In genomic region chr1:21816602-21817302, GRCh38 we compare ENCODE assay signal across 13 cellular contexts. TPM values are rescaled to one million over a fixed set of nuclear protein-coding genes. Genes with fewer than 3 reads are reported as not detected.
DNase-seq lines count a peak whose midpoint lies in the region; ATAC-seq and TF ChIP-seq lines count a peak whose summit lies in the region.
"Had no signal": no experiment of that assay in that cellular context is flagged by ENCODE, and none has a peak within 500 bp of the region (broad histone marks: within the 10 kb centered on the region; RNA-seq: fewer than 3 reads in every experiment).

No MANE protein-coding gene starts in this region.

- no CpG with 5 or more reads among the region's 8 CpGs for WGBS in trophoblast cell (ENCODE audit: extremely low coverage, insufficient coverage, insufficient read length)

- H4K91ac ChIP-seq in trophoblast cell (ENCODE audit: low read depth, low read length) = no peak overlapping the region

- H2AK5ac ChIP-seq in trophoblast cell (ENCODE audit: low read length) = no peak overlapping the region

- no peak overlapping the region for H3K27ac ChIP-seq in trophoblast cell (ENCODE audit: low read depth, low read length)
- H3K27ac ChIP-seq: gastrocnemius medialis, uterus had no signal

- no peaks in the 10 kb centered on the region for H3K79me2 ChIP-seq in trophoblast cell (ENCODE audit: control insufficient read depth, insufficient read depth, low read length, poor library complexity)

- H4K12ac ChIP-seq in trophoblast cell (ENCODE audit: low read depth, low read length) = no peak overlapping the region

- no peak overlapping the region for H2AFZ ChIP-seq in trophoblast cell (ENCODE audit: insufficient read depth, low read length, poor library complexity)

- ATAC-seq in GM21515 (IDR thresholded peaks at IDR 0.05; ENCODE audit: unreplicated experiment) (no peak), GM21360 (IDR thresholded peaks at IDR 0.05; ENCODE audit: unreplicated experiment) (no peak)
- ATAC-seq: activated CD4-positive, alpha-beta T cell treated with anti-CD3 and anti-CD28 coated beads for 36 hours; gastrocnemius medialis had no signal

- H3K4me3 ChIP-seq in epithelial cell of esophagus (ENCODE audit: low read length) = no peak overlapping the region
- no peak overlapping the region for H3K4me3 ChIP-seq in trophoblast cell (ENCODE audit: low read depth, low read length)
- H3K4me3 ChIP-seq: gastrocnemius medialis, Peyer's patch, uterus had no signal

- peaks cover 10 to 13% of the 10 kb centered on the region in 2 experiments for H3K36me3 ChIP-seq in trophoblast cell (ENCODE audit: control insufficient read depth in 1 of 2, insufficient read depth in 2 of 2, low read length in 2 of 2)
- H3K36me3 ChIP-seq: gastrocnemius medialis, Peyer's patch, uterus had no signal

- H3K4ac ChIP-seq in trophoblast cell (ENCODE audit: low read depth, low read length) = no peak overlapping the region

- no peak for TF ChIP-seq CTCF in epithelial cell of esophagus (IDR thresholded peaks at IDR 0.05; ENCODE audit: insufficient read depth, low read depth, low read length, missing control alignments)

- H3K18ac ChIP-seq in trophoblast cell (ENCODE audit: low read length) = no peak overlapping the region

- no peak overlapping the region for H2BK12ac ChIP-seq in trophoblast cell (ENCODE audit: low read length)

- no peak overlapping the region for H3K4me2 ChIP-seq in trophoblast cell (ENCODE audit: low read length)

- no peak overlapping the region for H2BK5ac ChIP-seq in trophoblast cell (ENCODE audit: low read depth, low read length, poor library complexity)

- no peak overlapping the region for H4K8ac ChIP-seq in trophoblast cell (ENCODE audit: low read depth, low read length)

- no peak overlapping the region for H3K14ac ChIP-seq in trophoblast cell (ENCODE audit: low read length)

- H3K79me1 ChIP-seq in trophoblast cell (ENCODE audit: low read length) = peaks cover 3% of the 10 kb centered on the region

- H3K4me1 ChIP-seq in trophoblast cell (ENCODE audit: control insufficient read depth in 1 of 2, insufficient read depth in 2 of 2, low read length in 2 of 2) = peaks cover 2% of the 10 kb centered on the region in 2 experiments
- H3K4me1 ChIP-seq: gastrocnemius medialis had no signal

- no peaks in the 10 kb centered on the region for H3K9me3 ChIP-seq in trophoblast cell (ENCODE audit: insufficient read depth, low read depth, low read length)
- H3K9me3 ChIP-seq: gastrocnemius medialis, Peyer's patch, uterus had no signal

- H3K9ac ChIP-seq in trophoblast cell (ENCODE audit: low read length) = no peak overlapping the region

- no peak overlapping the region for H3K23ac ChIP-seq in trophoblast cell (ENCODE audit: low read length)

- no peaks in the 10 kb centered on the region for H3K27me3 ChIP-seq in trophoblast cell (ENCODE audit: insufficient read depth, low read length)
- H3K27me3 ChIP-seq: Peyer's patch had no signal

- H2BK120ac ChIP-seq in trophoblast cell (ENCODE audit: insufficient read depth, low read length, poor library complexity) = no peak overlapping the region

- peak; percentile 76 for DNase-seq in Daoy (ENCODE audit: low read depth)
- DNase-seq in MV-4-11 (lab: John Stamatoyannopoulos, UW) = peak; percentile 36
- DNase-seq in epithelial cell of esophagus (ENCODE audit: low read depth) = peak; percentile 41
- peak; percentile 77 to 79 for DNase-seq in trophoblast cell
- DNase-seq in LoVo (ENCODE audit: low spot score) = no peak
- DNase-seq in activated CD4-positive, alpha-beta T cell treated with anti-CD3 and anti-CD28 coated beads for 1 hour = no peak
- DNase-seq: activated CD4-positive, alpha-beta T cell treated with anti-CD3 and anti-CD28 coated beads for 36 hours; gastrocnemius medialis; NCI-H1048; uterus had no signal

RNA-seq across cellular contexts. Expression of gene LDLRAD2, which starts 4.7 kb away (rescaled TPM):
- total RNA-seq in Daoy (2014; rRNA removed; shearing (Covaris generic)) = not detected in 2 replicates
- polyA plus RNA-seq in trophoblast cell (2013) = 0.08 and 0.10 TPM in 2 replicates
- total RNA-seq: gastrocnemius medialis had no signal

RNA-seq across cellular contexts. Expression of gene USP48, which starts 33.8 kb away (rescaled TPM):
- total RNA-seq in Daoy (2014; rRNA removed; shearing (Covaris generic)) = 28.6 and 29.2 TPM in 2 replicates
- 37.7 and 38.4 TPM in 2 replicates for polyA plus RNA-seq in trophoblast cell (2013)

Comparison
In these comparisons a context has a peak if more than half of its experiments do, and no peak if none do; other contexts are left out.
1. DNase-seq: peak in Daoy (single experiment), MV-4-11 (single experiment), epithelial cell of esophagus (single experiment) and trophoblast cell (2 of 2); none in LoVo (single experiment) and activated CD4-positive, alpha-beta T cell treated with anti-CD3 and anti-CD28 coated beads for 1 hour (single experiment).